Comparison of ENCODE assay signal across 8 cellular contexts in the genomic region with DNA sequence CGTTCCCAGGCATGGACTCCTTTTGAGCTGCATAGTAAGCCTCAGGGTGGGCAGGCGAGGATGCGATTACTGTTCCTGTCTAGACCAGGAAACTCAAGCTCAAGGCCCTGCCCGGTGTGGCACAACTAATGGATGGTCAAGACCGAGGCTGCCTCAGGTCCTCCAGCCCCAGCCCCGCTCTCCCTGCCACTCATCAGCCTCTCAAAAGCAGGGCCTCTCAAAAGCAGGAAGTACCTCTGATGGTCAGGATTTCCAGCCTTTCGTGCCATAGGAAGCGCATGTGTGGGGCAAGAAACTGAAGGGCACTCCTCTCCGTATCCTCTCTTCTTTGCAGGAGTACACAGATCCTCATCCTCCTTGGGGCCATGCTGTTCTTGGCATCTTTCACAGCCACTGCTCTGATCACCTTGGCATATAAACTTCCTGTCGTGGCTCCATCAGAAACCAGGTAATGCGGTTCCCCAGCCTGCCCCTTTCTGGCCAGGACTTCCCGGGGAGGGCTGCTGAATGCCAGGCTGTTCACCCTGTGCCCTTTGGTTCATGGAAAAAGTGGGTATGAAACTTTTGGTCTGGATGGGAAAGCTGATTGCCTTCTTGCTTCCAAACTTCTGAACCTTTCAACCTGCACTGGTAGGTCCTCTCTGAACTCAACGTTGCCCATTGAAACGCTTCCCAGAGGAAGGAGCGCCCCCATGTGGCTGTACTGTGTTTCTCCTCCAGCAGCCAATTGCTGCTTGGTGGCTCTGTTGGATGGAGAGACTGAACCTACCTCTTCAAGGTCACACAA.
A peak's percentile ranks its signal among the peaks of the same experiment; 100 is the strongest.
DNase-seq lines count a peak whose midpoint lies in the region; ATAC-seq and TF ChIP-seq lines count a peak whose summit lies in the region.

No MANE protein-coding gene starts in this region.

- H3K36me3 ChIP-seq in lower lobe of right lung, result no peaks in the 10 kb centered on the region
- no peaks in the 10 kb centered on the region for H3K36me3 ChIP-seq in vagina

- no peaks in the 10 kb centered on the region for H3K9me3 ChIP-seq in lower lobe of right lung
- no peaks in the 10 kb centered on the region for H3K9me3 ChIP-seq in vagina

- intact Hi-C loops in lower lobe of right lung (cut with DNase I) (loop anchor here (5.0 kb wide), 1 partner anchor 275 kb away; no protein-coding TSS in a partner anchor), vagina (cut with DNase I) (loop anchor here (5.0 kb wide), 1 partner anchor 275 kb away; no protein-coding TSS in a partner anchor)

- CTCF ChIA-PET in T-cell (lab: Charles Lee), result no interaction called here

- H3K4me3 ChIP-seq in lower lobe of right lung (no peak overlapping the region), vagina (no peak overlapping the region)

- peaks cover 11 to 28% of the 10 kb centered on the region in 2 donors for H3K27me3 Mint-ChIP-seq in T-cell

- POLR2A ChIA-PET in T-cell (lab: Charles Lee), result no interaction called here

- no peak overlapping the region for H3K27ac ChIP-seq in lower lobe of right lung
- H3K27ac ChIP-seq in vagina, result no peak overlapping the region

- ATAC-seq in T-cell (replicated peaks in 1 of 4) (no peak), lower lobe of right lung (peak; percentile 48 to 76), GM18858 (IDR thresholded peaks at IDR 0.05; ENCODE audit: unreplicated experiment) (no peak)

- H3K4me1 Mint-ChIP-seq in T-cell, result no peaks in the 10 kb centered on the region

- in situ Hi-C loops in Caki2 (cut with HindIII; ENCODE audit: low pct_unique_long_range_greater_than_20kb, low sequenced_read_pairs), result no loop called here

- H3K9me3 Mint-ChIP-seq in T-cell, result no peaks in the 10 kb centered on the region

- peak; percentile 39 for DNase-seq in Caki2 (ENCODE audit: low read depth)
- peak; percentile 45 for DNase-seq in GM20000 (ENCODE audit: low spot score)
- DNase-seq in NCI-H1092 (lab: John Stamatoyannopoulos, UW), result peak; percentile 70
- DNase-seq in T-cell, result peak in 28 of 34 experiments; percentile 2 to 55 (median 36)
- DNase-seq in dermis microvascular lymphatic vessel endothelial cell (ENCODE audit: low read depth in 2 of 2), result peak; percentile 72 to 86
- DNase-seq in lower lobe of right lung, result no peak
- DNase-seq in vagina (ENCODE audit: extremely low spot score in 2 of 2), result no peak

- TF ChIP-seq CTCF in GM20000 (IDR thresholded peaks at IDR 0.05; ENCODE audit: extremely low read depth, missing control alignments) (peak; percentile 27), lower lobe of right lung (IDR thresholded peaks at IDR 0.05) (peak; percentile 70), vagina (IDR thresholded peaks at IDR 0.05) (peak; percentile 35 to 80 (median 80))

- no peaks in the 10 kb centered on the region for H3K27me3 ChIP-seq in lower lobe of right lung (ENCODE audit: low read depth)
- H3K27me3 ChIP-seq in vagina, result no peaks in the 10 kb centered on the region

- no peak overlapping the region for H3K27ac Mint-ChIP-seq in T-cell

- no peak for TF ChIP-seq POLR2A in vagina (IDR thresholded peaks at IDR 0.05)

- no peaks in the 10 kb centered on the region for H3K36me3 Mint-ChIP-seq in T-cell

- H3K4me1 ChIP-seq in lower lobe of right lung (no peaks in the 10 kb centered on the region), vagina (peaks cover 17% of the 10 kb centered on the region)

- no peak overlapping the region for H3K4me3 Mint-ChIP-seq in T-cell

Comparison
In these comparisons a context has a peak if more than half of its experiments do, and no peak if none do; other contexts are left out.
1. DNase-seq: peak in Caki2 (single experiment), GM20000 (single experiment), NCI-H1092 (single experiment), T-cell (28 of 34) and dermis microvascular lymphatic vessel endothelial cell (2 of 2); none in lower lobe of right lung (single experiment) and vagina (0 of 2).
2. CTCF ChIP-seq: peak in every context shown above with its lines; median percentile 80 in vagina; 70 in lower lobe of right lung; 27 in GM20000.
3. ATAC-seq: peak in lower lobe of right lung (2 of 2); none in T-cell (0 of 4) and GM18858 (single experiment).